ENCODE assay signal across 26 cellular contexts in genomic region chr11:126815111-126815510, GRCh38.
DNase-seq lines count a peak whose midpoint lies in the region; ATAC-seq, FAIRE-seq and TF ChIP-seq lines count a peak whose summit lies in the region.
"Had no signal": no experiment of that assay in that cellular context is flagged by ENCODE, and none has a peak within 500 bp of the region (broad histone marks: within the 10 kb centered on the region; RNA-seq: fewer than 3 reads in every experiment).

No MANE protein-coding gene starts in this region.

- no peaks in the 10 kb centered on the region for H3K36me3 Mint-ChIP-seq in astrocyte (ENCODE audit: low read depth, unreplicated experiment)
- no peaks in the 10 kb centered on the region for H3K36me3 Mint-ChIP-seq in Caco-2 (ENCODE audit: insufficient read depth, unreplicated experiment)
- H3K36me3 Mint-ChIP-seq: activated naive CD4-positive, alpha-beta T cell treated with anti-CD3 and anti-CD28 coated beads, Interleukin-2, amount 50 U/mL, for 24 hours; IgD-negative memory B cell; immature natural killer cell had no signal

- peak overlapping the region; percentile 23 for H3K4me2 ChIP-seq in astrocyte (ENCODE audit: low read length)
- H3K4me2 ChIP-seq: BLaER1 had no signal

- H3K27ac Mint-ChIP-seq in astrocyte (ENCODE audit: unreplicated experiment) (peak overlapping the region; percentile 54), Caco-2 (ENCODE audit: unreplicated experiment) (no peak overlapping the region)
- H3K27ac Mint-ChIP-seq: activated CD4-positive, alpha-beta T cell treated with anti-CD3 and anti-CD28 coated beads for 36 hours; activated CD8-positive, alpha-beta T cell treated with anti-CD3 and anti-CD28 coated beads for 36 hours; activated naive CD4-positive, alpha-beta T cell treated with anti-CD3 and anti-CD28 coated beads, Interleukin-2, amount 50 U/mL, for 24 hours; IgD-negative memory B cell; immature natural killer cell; progenitor cell of endocrine pancreas had no signal

- POLR2A ChIA-PET in Caco-2 (lab: Charles Lee) = no interaction called here

- H3K79me2 ChIP-seq in astrocyte (ENCODE audit: insufficient read depth, low read length) = no peaks in the 10 kb centered on the region

- intact Hi-C loops in Caco-2 (cut with micrococcal nuclease; ENCODE audit: unreplicated experiment) = no loop called here
- intact Hi-C loops in left cardiac atrium (cut with DNase I) = no loop called here

- no TSS peak for BruUV-seq in Caco-2 (replicated peaks; lab: Mats Ljungman, UMichigan)

- H3K4me1 Mint-ChIP-seq in astrocyte (ENCODE audit: low read depth, unreplicated experiment) = peaks cover 10% of the 10 kb centered on the region
- no peaks in the 10 kb centered on the region for H3K4me1 Mint-ChIP-seq in Caco-2 (ENCODE audit: low read depth, unreplicated experiment)
- H3K4me1 Mint-ChIP-seq: activated CD4-positive, alpha-beta T cell treated with anti-CD3 and anti-CD28 coated beads for 36 hours; activated naive CD4-positive, alpha-beta T cell treated with anti-CD3 and anti-CD28 coated beads, Interleukin-2, amount 50 U/mL, for 24 hours; IgD-negative memory B cell; immature natural killer cell had no signal

- H3K9me3 ChIP-seq in astrocyte (ENCODE audit: insufficient read depth, low read depth, low read length) = no peaks in the 10 kb centered on the region
- no peaks in the 10 kb centered on the region for H3K9me3 ChIP-seq in Caco-2
- H3K9me3 ChIP-seq in small intestine (ENCODE audit: control insufficient read depth, low read depth) = no peaks in the 10 kb centered on the region
- H3K9me3 ChIP-seq: BLaER1, left ventricle myocardium inferior, transverse colon had no signal

- ATAC-seq in left cardiac atrium = no peak
- ATAC-seq in GM19455 (IDR thresholded peaks at IDR 0.05; ENCODE audit: unreplicated experiment) = no peak
- ATAC-seq: activated CD4-positive, alpha-beta T cell treated with anti-CD3 and anti-CD28 coated beads for 36 hours; activated CD8-positive, alpha-beta T cell treated with anti-CD3 and anti-CD28 coated beads for 36 hours; sciatic nerve had no signal

- H3K9ac ChIP-seq in astrocyte (ENCODE audit: low read length) = no peak overlapping the region
- H3K9ac ChIP-seq: BLaER1 had no signal

- no peak overlapping the region for H3K4me3 ChIP-seq in astrocyte (ENCODE audit: insufficient read depth, low read depth, low read length)
- H3K4me3 ChIP-seq in Caco-2 (ENCODE audit: low read depth, low read length) = no peak overlapping the region
- no peak overlapping the region for H3K4me3 ChIP-seq in small intestine (ENCODE audit: low read depth in 1 of 2, low read length in 2 of 2)
- H3K4me3 ChIP-seq: BLaER1, left ventricle myocardium inferior, transverse colon had no signal

- no peak overlapping the region for H2AFZ ChIP-seq in astrocyte (ENCODE audit: low read depth, low read length)

- TF ChIP-seq CTCF in astrocyte (IDR thresholded peaks at IDR 0.05; ENCODE audit: insufficient read depth, low read depth, low read length) (no peak), Caco-2 (IDR thresholded peaks at IDR 0.05; ENCODE audit: insufficient read depth in 1 of 2, low read depth in 1 of 2, low read length in 1 of 2, severe bottlenecking in 1 of 2, unreplicated experiment in 1 of 2) (no peak)

- FAIRE-seq in astrocyte (lab: Jason Lieb, UNC) (no peak), small intestine (lab: Jason Lieb, UNC) (no peak)
- FAIRE-seq: bronchial epithelial cell, G401.6 had no signal

- no peaks in the 10 kb centered on the region for H3K36me3 ChIP-seq in astrocyte (ENCODE audit: insufficient read depth, low read length)
- no peaks in the 10 kb centered on the region for H3K36me3 ChIP-seq in Caco-2 (ENCODE audit: control insufficient read depth, insufficient read depth, low read length)
- H3K36me3 ChIP-seq in small intestine (ENCODE audit: control insufficient read depth in 2 of 2, insufficient read depth in 2 of 2, low read length in 2 of 2) = no peaks in the 10 kb centered on the region
- H3K36me3 ChIP-seq: BLaER1, left ventricle myocardium inferior, transverse colon had no signal

- H3K27me3 ChIP-seq in astrocyte (ENCODE audit: insufficient read depth, low read length) = no peaks in the 10 kb centered on the region
- no peaks in the 10 kb centered on the region; the same call in 1 of the 2 replicates for H3K27me3 ChIP-seq in Caco-2 (replicated peaks; ENCODE audit: control insufficient read depth, insufficient read depth, low read length)
- peaks cover 0 to 2% of the 10 kb centered on the region in 2 donors for H3K27me3 ChIP-seq in small intestine (ENCODE audit: control insufficient read depth in 2 of 2, insufficient read depth in 2 of 2, low read length in 2 of 2)
- H3K27me3 ChIP-seq: BLaER1, transverse colon had no signal

- H3K9me3 Mint-ChIP-seq in astrocyte (ENCODE audit: unreplicated experiment) = no peaks in the 10 kb centered on the region
- no peaks in the 10 kb centered on the region for H3K9me3 Mint-ChIP-seq in Caco-2 (ENCODE audit: unreplicated experiment)
- H3K9me3 Mint-ChIP-seq: activated CD8-positive, alpha-beta T cell treated with anti-CD3 and anti-CD28 coated beads for 36 hours; activated naive CD4-positive, alpha-beta T cell treated with anti-CD3 and anti-CD28 coated beads, Interleukin-2, amount 50 U/mL, for 24 hours had no signal

- no peak overlapping the region for H3K4me3 Mint-ChIP-seq in astrocyte (ENCODE audit: unreplicated experiment)
- H3K4me3 Mint-ChIP-seq in Caco-2 (ENCODE audit: unreplicated experiment) = no peak overlapping the region
- H3K4me3 Mint-ChIP-seq: activated CD4-positive, alpha-beta T cell treated with anti-CD3 and anti-CD28 coated beads for 36 hours; activated CD8-positive, alpha-beta T cell treated with anti-CD3 and anti-CD28 coated beads for 36 hours; activated naive CD4-positive, alpha-beta T cell treated with anti-CD3 and anti-CD28 coated beads, Interleukin-2, amount 50 U/mL, for 24 hours; IgD-negative memory B cell; immature natural killer cell had no signal

- CTCF ChIA-PET in Caco-2 (lab: Charles Lee) = no interaction called here

- H3K4me1 ChIP-seq in astrocyte (ENCODE audit: insufficient read depth, low read length) (peaks cover 17% of the 10 kb centered on the region), Caco-2 (no peaks in the 10 kb centered on the region), small intestine (ENCODE audit: control insufficient read depth in 2 of 2, insufficient read depth in 1 of 2, low read depth in 1 of 2, low read length in 1 of 2) (no peaks in the 10 kb centered on the region)
- H3K4me1 ChIP-seq: BLaER1, left ventricle myocardium inferior, transverse colon had no signal

- DNase-seq in AG20443 (ENCODE audit: low spot score) (peak; percentile 48), HS-5 (ENCODE audit: low read depth) (peak; percentile 26), astrocyte (ENCODE audit: low read depth) (peak; percentile 63), kidney tubule cell (ENCODE audit: low spot score) (peak; percentile 60), Caco-2 (no peak), left cardiac atrium (no peak), small intestine (no peak)
- DNase-seq: activated CD4-positive, alpha-beta T cell treated with anti-CD3 and anti-CD28 coated beads for 36 hours; activated CD8-positive, alpha-beta memory T cell treated with anti-CD3 and anti-CD28 coated beads, Interleukin-2, amount 50 U/mL, for 48 hours; activated CD8-positive, alpha-beta T cell treated with anti-CD3 and anti-CD28 coated beads for 36 hours; amygdala; DMS153; immature natural killer cell; left ventricle myocardium inferior; NCI-H1092 treated with DMSO at 0.1 percent for 48 hours; NCI-H1694 treated with DMSO at 0.1 percent for 48 hours; stimulated activated CD4-positive, alpha-beta T cell treated with anti-CD3 and anti-CD28 coated beads, Interleukin-4, amount 100 ng/mL, for 24 hours; transverse colon had no signal

- H3K27me3 Mint-ChIP-seq in astrocyte (ENCODE audit: low read depth, unreplicated experiment) (peaks cover 9% of the 10 kb centered on the region), Caco-2 (ENCODE audit: insufficient read depth, unreplicated experiment) (peaks cover 33% of the 10 kb centered on the region)

- no peaks in the 10 kb centered on the region for H4K20me1 ChIP-seq in astrocyte (ENCODE audit: insufficient read depth, low read length)
- H4K20me1 ChIP-seq: BLaER1 had no signal

- no peak overlapping the region for H3K27ac ChIP-seq in astrocyte (ENCODE audit: low read depth, low read length)
- no peak overlapping the region for H3K27ac ChIP-seq in small intestine (ENCODE audit: low read depth in 1 of 2, low read length in 1 of 2)
- H3K27ac ChIP-seq: BLaER1, left ventricle myocardium inferior, transverse colon had no signal

- WGBS in small intestine, 3 donors = 76 to 85% (median 81%) methylated on average over 4 of the region's 4 CpGs

Comparison
In these comparisons a context has a peak if more than half of its experiments do, and no peak if none do; other contexts are left out.
1. DNase-seq: peak in AG20443 (single experiment), HS-5 (single experiment), astrocyte (single experiment) and kidney tubule cell (single experiment); none in Caco-2 (0 of 2), left cardiac atrium (single experiment) and small intestine (single experiment).